Comparison of ENCODE assay signal across 27 cellular contexts in the genomic region with DNA sequence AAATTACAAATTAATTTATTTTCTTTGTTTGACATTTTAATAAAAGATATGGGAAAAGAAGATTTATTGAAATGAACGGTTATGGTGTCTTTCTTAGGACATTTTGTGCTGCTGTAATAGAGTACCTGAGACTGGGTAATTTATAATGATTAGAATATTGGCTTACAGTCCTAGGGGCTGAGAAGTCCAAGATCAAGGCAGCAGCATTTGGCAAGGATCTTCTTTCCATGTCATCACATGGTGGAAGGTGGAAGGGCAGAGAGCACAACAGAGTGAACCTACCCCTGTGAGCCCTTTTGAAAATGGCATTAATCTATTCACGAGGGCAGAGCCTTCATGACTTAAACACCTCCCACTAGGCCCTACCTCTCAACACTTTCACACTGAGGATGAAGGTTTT.
"Had no signal": no experiment of that assay in that cellular context is flagged by ENCODE, and none has a peak within 500 bp of the region (broad histone marks: within the 10 kb centered on the region; RNA-seq: fewer than 3 reads in every experiment).

No MANE protein-coding gene starts in this region.

- H3K4me3 ChIP-seq: stomach, suprapubic skin, testis, thoracic aorta, thyroid gland, tibial artery, tibial nerve, transverse colon, upper lobe of left lung, upper lobe of right lung, uterus, vagina had no signal

- H3K27me3 ChIP-seq: stomach, suprapubic skin, testis, thyroid gland, tibial artery, tibial nerve, transverse colon, upper lobe of left lung, upper lobe of right lung, uterus, vagina had no signal

- DNase-seq: stimulated activated CD4-positive, alpha-beta T cell treated with anti-CD3 and anti-CD28 coated beads, Interleukin-2, amount 100 ng/mL, for 48 hours; stimulated activated CD4-positive, alpha-beta T cell treated with anti-CD3 and anti-CD28 coated beads, Interleukin-4, amount 100 ng/mL, for 1 hour; stimulated activated CD4-positive, alpha-beta T cell treated with anti-CD3 and anti-CD28 coated beads, Interleukin-4, amount 100 ng/mL, for 24 hours; stimulated activated CD4-positive, alpha-beta T cell treated with anti-CD3 and anti-CD28 coated beads, Interleukin-4, amount 100 ng/mL, for 4 hours; stimulated activated CD8-positive, alpha-beta memory T cell treated with anti-CD3 and anti-CD28 coated beads, Interleukin-4, amount 100 ng/mL, for 48 hours; stimulated activated naive B cell treated with anti-CD40 and anti-IgM and Interleukin-4, amounts not matched to agents 10 μg/mL and 1 μg/mL and 100 μg/mL, for 72 hours; stimulated activated naive CD4-positive, alpha-beta T cell; stimulated activated naive CD4-positive, alpha-beta T cell treated with Interleukin-2 at 50 U/mL for 16 hours; stimulated activated naive CD8-positive, alpha-beta T cell treated with anti-CD3 and anti-CD28 coated beads, Interleukin-15, amount 100 ng/mL, for 72 hours; stimulated activated naive CD8-positive, alpha-beta T cell treated with anti-CD3 and anti-CD28 coated beads, Interleukin-15, Interleukin-2, amounts not matched to agents 100 U/mL and 50 U/mL, for 24 hours; stomach; substantia nigra; testis; thyroid gland; tibial artery; transverse colon; trophoblast cell; upper lobe of left lung; upper lobe of right lung; uterus had no signal

- FAIRE-seq: urothelium cell line had no signal

- H3K4me1 ChIP-seq: suprapubic skin, tibial artery, tibial nerve, transverse colon, upper lobe of right lung, uterus had no signal

- H3K9me3 ChIP-seq: stomach, suprapubic skin, testis, thoracic aorta, thyroid gland, tibial artery, tibial nerve, transverse colon, upper lobe of left lung, upper lobe of right lung, uterus, vagina had no signal

- H3K36me3 ChIP-seq: thyroid gland, uterus had no signal

- ATAC-seq: stimulated activated effector memory CD8-positive, alpha-beta T cell treated with anti-CD3 and anti-CD28 coated beads, Interleukin-12 subunit alpha, Interleukin-12 subunit beta, amount 100 ng/mL, for 72 hours; stimulated activated memory B cell treated with anti-CD40 and anti-IgM and Interleukin-4, amounts not matched to agents 10 μg/mL and 1 μg/mL and 100 μg/mL, for 72 hours; stimulated activated naive B cell treated with anti-CD40 and anti-IgM and Interleukin-4, amounts not matched to agents 10 μg/mL and 1 μg/mL and 100 μg/mL, for 72 hours; stimulated activated naive CD8-positive, alpha-beta T cell treated with anti-CD3 and anti-CD28 coated beads, Interleukin-15, amount 100 ng/mL, for 72 hours; stimulated activated naive CD8-positive, alpha-beta T cell treated with anti-CD3 and anti-CD28 coated beads, Interleukin-15, Interleukin-2, amounts not matched to agents 100 U/mL and 50 U/mL, for 24 hours; upper lobe of right lung had no signal

- H3K27ac ChIP-seq: stomach, suprapubic skin, testis, thoracic aorta, thyroid gland, tibial artery, tibial nerve, transverse colon, upper lobe of left lung, upper lobe of right lung, uterus, vagina had no signal
